ENCODE assay signal across 9 cellular contexts in genomic region chrX:2828404-2829065, GRCh38. TPM values are rescaled to one million over a fixed set of nuclear protein-coding genes. Genes with fewer than 3 reads are reported as not detected.
A peak's percentile ranks its signal among the peaks of the same experiment; 100 is the strongest.
DNase-seq lines count a peak whose midpoint lies in the region; TF ChIP-seq lines count a peak whose summit lies in the region.
"Had no signal": no experiment of that assay in that cellular context is flagged by ENCODE, and none has a peak within 500 bp of the region (broad histone marks: within the 10 kb centered on the region; RNA-seq: fewer than 3 reads in every experiment).

Gene GYG2, plus strand, starts transcription at chrX:2828930. Its CDS starts 1,259 bp downstream, at chrX:2830189.

- DNase-seq in Caco-2 (peak; percentile 68 to 77), SK-MEL-5 (ENCODE audit: low read depth, low spot score) (peak; percentile 65), foreskin fibroblast (peak in 1 of 2 donors; percentile 15), osteocyte (ENCODE audit: extremely low spot score, unreplicated experiment) (peak; percentile 74), GM10248 (ENCODE audit: extremely low spot score) (no peak), NK-92 (lab: John Stamatoyannopoulos, UW; ENCODE audit: unreplicated experiment) (no peak), foreskin melanocyte (no peak), middle frontal gyrus (ENCODE audit: extremely low spot score, low spot score) (no peak)
- DNase-seq: stimulated activated CD4-positive, alpha-beta T cell treated with anti-CD3 and anti-CD28 coated beads, Interleukin-1b, Interleukin-23, amount 100 ng/mL, for 48 hours had no signal

- no TSS peak for BruUV-seq in Caco-2 (replicated peaks; lab: Mats Ljungman, UMichigan)

- CTCF ChIA-PET in Caco-2 (lab: Charles Lee), result no interaction called here
- CTCF ChIA-PET in GM10248 (lab: Yijun Ruan, JAX), result no interaction called here

- intact Hi-C loops in Caco-2 (cut with micrococcal nuclease; ENCODE audit: unreplicated experiment), result no loop called here

- no peak within 1 kb of the TSS for H3K27ac Mint-ChIP-seq in Caco-2 (ENCODE audit: unreplicated experiment)
- H3K27ac Mint-ChIP-seq in osteocyte (ENCODE audit: unreplicated experiment), result no peak within 1 kb of the TSS

- H3K36me3 ChIP-seq in Caco-2 (ENCODE audit: control insufficient read depth, insufficient read depth, low read length), result no peaks in the 10 kb centered on the region; the same call in 1 of the 2 replicates

- peak within 1 kb of the TSS; percentile 60 for H3K4me3 Mint-ChIP-seq in Caco-2 (ENCODE audit: unreplicated experiment)
- H3K4me3 Mint-ChIP-seq in osteocyte (ENCODE audit: unreplicated experiment), result peak within 1 kb of the TSS; percentile 62

- H3K9me3 Mint-ChIP-seq in Caco-2 (ENCODE audit: unreplicated experiment), result no peaks in the 10 kb centered on the region
- no peaks in the 10 kb centered on the region for H3K9me3 Mint-ChIP-seq in osteocyte (ENCODE audit: unreplicated experiment)

- in situ Hi-C loops in SK-MEL-5 (cut with HindIII; ENCODE audit: low pct_unique_long_range_greater_than_20kb, low sequenced_read_pairs), result no loop called here

- H3K27me3 Mint-ChIP-seq in Caco-2 (ENCODE audit: insufficient read depth, unreplicated experiment) (no peaks in the 10 kb centered on the region), osteocyte (ENCODE audit: unreplicated experiment) (no peaks in the 10 kb centered on the region)

- TF ChIP-seq CTCF in Caco-2 (IDR thresholded peaks at IDR 0.05; ENCODE audit: insufficient read depth in 1 of 2, low read depth in 1 of 2, low read length in 1 of 2, severe bottlenecking in 1 of 2, unreplicated experiment in 1 of 2), result no peak
- no peak for TF ChIP-seq CTCF in foreskin fibroblast (IDR thresholded peaks at IDR 0.05; ENCODE audit: low read depth, low read length)
- no peak for TF ChIP-seq CTCF in osteocyte (IDR thresholded peaks at IDR 0.05)
- no peak for TF ChIP-seq CTCF in GM10248 (IDR thresholded peaks at IDR 0.05; ENCODE audit: control extremely low read depth, extremely low read depth, low read depth, missing control alignments)

- H3K27me3 ChIP-seq in Caco-2 (replicated peaks; ENCODE audit: control insufficient read depth, insufficient read depth, low read length), result no peaks in the 10 kb centered on the region

- H3K36me3 Mint-ChIP-seq in Caco-2 (ENCODE audit: insufficient read depth, unreplicated experiment), result peaks cover 18% of the 10 kb centered on the region
- peaks cover 5% of the 10 kb centered on the region for H3K36me3 Mint-ChIP-seq in osteocyte (ENCODE audit: unreplicated experiment)

- H3K4me1 ChIP-seq in Caco-2, result 0 out of 2 replicates have a peak, but pooled peaks cover 5% of the 10 kb centered on the region

- H3K4me1 Mint-ChIP-seq in Caco-2 (ENCODE audit: low read depth, unreplicated experiment) (no peaks in the 10 kb centered on the region), osteocyte (ENCODE audit: unreplicated experiment) (peaks cover 2% of the 10 kb centered on the region)

- H3K9me3 ChIP-seq in Caco-2, result no peaks in the 10 kb centered on the region

- H3K4me3 ChIP-seq in Caco-2 (ENCODE audit: low read depth, low read length), result peak within 1 kb of the TSS; percentile 68
- H3K4me3 ChIP-seq in foreskin fibroblast (ENCODE audit: low read depth in 1 of 2, low read length in 2 of 2), result peak within 1 kb of the TSS; percentile 25 to 39

- POLR2A ChIA-PET in Caco-2 (lab: Charles Lee) (no interaction called here), GM10248 (lab: Yijun Ruan, JAX) (no interaction called here)

RNA-seq across cellular contexts. Expression of gene GYG2, which starts in this region (rescaled TPM):
- total RNA-seq in Caco-2 (2022) (44.0 and 50.4 TPM in 2 replicates), osteocyte (9.7 and 11.8 TPM in 2 replicates)
- 71.4 and 77.5 TPM in 2 replicates for total RNA-seq in SK-MEL-5 (2014; rRNA removed; shearing (Covaris generic))
- 109 and 123 TPM in 2 replicates for polyA plus RNA-seq in SK-MEL-5 (2015; cell fraction: cytosol; rRNA removed)
- polyA plus RNA-seq in SK-MEL-5 (2015; cell fraction: nucleus; rRNA removed), result 83.2 and 101 TPM in 2 replicates

Comparison
In these comparisons a context has a peak if more than half of its experiments do, and no peak if none do; other contexts are left out.
1. DNase-seq: peak in Caco-2 (2 of 2), SK-MEL-5 (single experiment) and osteocyte (single experiment); none in GM10248 (single experiment), NK-92 (single experiment), foreskin melanocyte (single experiment) and middle frontal gyrus (single experiment).